17 cellular contexts compared by ENCODE assay signal in the genomic region with DNA sequence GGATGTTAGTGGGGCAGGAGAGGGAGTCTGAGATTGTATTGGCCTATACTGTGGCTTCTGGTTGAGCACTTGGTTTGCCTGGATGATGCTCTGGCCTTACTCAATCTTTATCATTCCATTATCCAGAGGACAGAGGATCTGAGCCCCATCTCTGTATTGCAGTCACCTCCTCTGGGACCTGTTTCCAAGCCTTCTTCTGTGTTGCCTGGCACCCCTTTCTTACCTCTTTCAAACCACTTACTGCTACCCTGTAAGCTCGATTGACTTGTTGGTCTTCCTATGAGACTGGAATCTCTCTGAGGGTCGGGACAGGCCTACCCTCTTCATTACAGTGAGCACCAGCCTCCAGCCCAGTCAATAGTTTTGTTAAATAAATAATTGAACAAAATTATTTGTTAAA. TPM values are rescaled to one million over a fixed set of nuclear protein-coding genes. Genes with fewer than 3 reads are reported as not detected.
DNase-seq lines count a peak whose midpoint lies in the region; ATAC-seq, FAIRE-seq and TF ChIP-seq lines count a peak whose summit lies in the region.
"Had no signal": no experiment of that assay in that cellular context is flagged by ENCODE, and none has a peak within 500 bp of the region (broad histone marks: within the 10 kb centered on the region; RNA-seq: fewer than 3 reads in every experiment).

No MANE protein-coding gene starts in this region.

- no peaks in the 10 kb centered on the region for H3K9me3 ChIP-seq in thoracic aorta
- H3K9me3 ChIP-seq: pancreas had no signal

- peaks cover 56 to 74% of the 10 kb centered on the region in 2 donors for H3K4me1 Mint-ChIP-seq in natural killer cell

- no peaks in the 10 kb centered on the region for H3K9me3 Mint-ChIP-seq in natural killer cell
- H3K9me3 Mint-ChIP-seq: activated CD4-positive, alpha-beta T cell treated with anti-CD3 and anti-CD28 coated beads, Interleukin-2, amount 10 ng/mL, durations not matched to agents 7 days and 5 days; activated T-helper 1 cell treated with anti-CD3 and anti-CD28 coated beads, Interleukin-12 subunit alpha, Interleukin-12 subunit beta, Interleukin-2, Interleukin-4 antibody, amounts not matched to agents 30 ng/mL and 10 ng/mL and 1 ng/mL, durations not matched to agents 14 hours and 24 hours and 36 hours; GM23338; T-helper 2 cell treated with Interferon-gamma antibody and Interleukin-4, amounts not matched to agents 5 μg/mL and 100 μg/mL, for 36 hours had no signal

- H3K27me3 ChIP-seq in thoracic aorta (replicated peaks; ENCODE audit: insufficient read depth): no peaks in the 10 kb centered on the region
- H3K27me3 ChIP-seq: pancreas had no signal

- H3K4me3 ChIP-seq in coronary artery: no peak overlapping the region
- H3K4me3 ChIP-seq in thoracic aorta: no peak overlapping the region
- H3K4me3 ChIP-seq: GM23338, pancreas had no signal

- no peak for TF ChIP-seq CTCF in coronary artery (IDR thresholded peaks at IDR 0.05)
- TF ChIP-seq CTCF in natural killer cell (IDR thresholded peaks at IDR 0.05): no peak
- no peak for TF ChIP-seq CTCF in thoracic aorta (IDR thresholded peaks at IDR 0.05)

- H3K36me3 ChIP-seq in thoracic aorta: peaks cover 5% of the 10 kb centered on the region

- H3K36me3 Mint-ChIP-seq in natural killer cell: no peaks in the 10 kb centered on the region

- peak overlapping the region; percentile 67 for H3K4me3 Mint-ChIP-seq in natural killer cell
- H3K4me3 Mint-ChIP-seq: activated CD4-positive, alpha-beta T cell treated with anti-CD3 and anti-CD28 coated beads, Interleukin-2, amount 10 ng/mL, durations not matched to agents 7 days and 5 days; T-helper 2 cell treated with Interferon-gamma antibody and Interleukin-4, amounts not matched to agents 5 μg/mL and 100 μg/mL, for 36 hours had no signal

- intact Hi-C loops in natural killer cell (cut with micrococcal nuclease): loop anchor here (2.0 kb wide), 1 partner anchor 17 kb away; no protein-coding TSS in a partner anchor

- H3K27me3 Mint-ChIP-seq in natural killer cell (ENCODE audit: low read depth in 2 of 2): peaks cover 16 to 18% of the 10 kb centered on the region in 2 donors

- no peak for DNase-seq in HTR-8/SVneo (ENCODE audit: insufficient read length, low spot score)
- DNase-seq in coronary artery (ENCODE audit: low spot score): no peak
- DNase-seq in natural killer cell: no peak
- no peak for DNase-seq in thoracic aorta (ENCODE audit: low spot score)
- DNase-seq in EL: no peak
- DNase-seq in NCI-H1436 (lab: John Stamatoyannopoulos, UW): no peak
- DNase-seq in activated T-cell treated with anti-CD3 and anti-CD28 coated beads, Interleukin-2, amount 50 U/mL, for 48 hours: no peak
- DNase-seq: activated CD4-positive, alpha-beta T cell treated with anti-CD3 and anti-CD28 coated beads, Interleukin-2, amount 10 ng/mL, durations not matched to agents 7 days and 5 days; Karpas-422; NCI-H187; NCI-H524 treated with DMSO at 0.1 percent for 48 hours; stimulated activated CD4-positive, alpha-beta T cell treated with anti-CD3 and anti-CD28 coated beads, Interleukin-2, amount 100 ng/mL, for 24 hours had no signal

- no peak for ATAC-seq in natural killer cell
- ATAC-seq in thoracic aorta (ENCODE audit: insufficient number of reproducible peaks, low FRiP score, low read depth): no peak
- ATAC-seq: GM23338, pancreas had no signal

- peaks cover 21 to 35% of the 10 kb centered on the region in 2 donors for H3K4me1 ChIP-seq in thoracic aorta (ENCODE audit: control insufficient read depth in 1 of 2, low read depth in 2 of 2)

- peak; percentile 91 for FAIRE-seq in HTR-8/SVneo (lab: Jason Lieb, UNC)

- peak overlapping the region; percentile 93 to 95 for H3K27ac Mint-ChIP-seq in natural killer cell
- H3K27ac Mint-ChIP-seq: activated CD4-positive, alpha-beta T cell treated with anti-CD3 and anti-CD28 coated beads, Interleukin-2, amount 10 ng/mL, durations not matched to agents 7 days and 5 days; activated T-helper 1 cell treated with anti-CD3 and anti-CD28 coated beads, Interleukin-12 subunit alpha, Interleukin-12 subunit beta, Interleukin-2, Interleukin-4 antibody, amounts not matched to agents 30 ng/mL and 10 ng/mL and 1 ng/mL, durations not matched to agents 14 hours and 24 hours and 36 hours; GM23338; T-helper 2 cell treated with Interferon-gamma antibody and Interleukin-4, amounts not matched to agents 5 μg/mL and 100 μg/mL, for 36 hours had no signal

- peak overlapping the region; percentile 100 for H3K27ac ChIP-seq in coronary artery
- peak overlapping the region; percentile 98 to 100 for H3K27ac ChIP-seq in thoracic aorta
- H3K27ac ChIP-seq: C4-2B had no signal

RNA-seq across cellular contexts. Expression of a gene that starts 3.0 kb away (rescaled TPM):
- total RNA-seq in natural killer cell (1,000 to 10,000 TPM; 2,527 to 3,257 (median 3,104) TPM), thoracic aorta (1,000 to 10,000 TPM in 1 of 2 donors, 100 to 1,000 TPM in 1; 358 to 3,038 TPM)
